38 cellular contexts compared by ENCODE assay signal in genomic region chr19:31177230-31177629, GRCh38.
"Had no signal": no experiment of that assay in that cellular context is flagged by ENCODE, and none has a peak within 500 bp of the region (broad histone marks: within the 10 kb centered on the region; RNA-seq: fewer than 3 reads in every experiment).

No MANE protein-coding gene starts in this region.

- DNase-seq: activated B cell treated with CpG ODN at 0.5 μM for 24 hours; activated CD4-positive, alpha-beta memory T cell treated with anti-CD3 and anti-CD28 coated beads, Interleukin-2, amount 10 ng/mL, durations not matched to agents 7 days and 5 days; activated CD4-positive, alpha-beta T cell treated with anti-CD3 and anti-CD28 coated beads for 4 hours; activated CD4-positive, alpha-beta T cell treated with anti-CD3 and anti-CD28 coated beads, Interleukin-2, amount 50 U/mL, for 1 hour; activated CD4-positive, CD25-positive, alpha-beta regulatory T cell treated with anti-CD3 and anti-CD28 coated beads, Interleukin-2, amount 50 U/mL, for 72 hours; activated CD8-positive, alpha-beta memory T cell treated with anti-CD3 and anti-CD28 coated beads for 24 hours; activated CD8-positive, alpha-beta memory T cell treated with anti-CD3 and anti-CD28 coated beads, Interleukin-2, amount 10 ng/mL, durations not matched to agents 7 days and 5 days; activated CD8-positive, alpha-beta memory T cell treated with anti-CD3 and anti-CD28 coated beads, Interleukin-2, amount 50 U/mL, for 48 hours; activated gamma-delta T cell; activated naive CD4-positive, alpha-beta T cell treated with Interleukin-2 at 50 U/mL for 16 hours; activated naive CD8-positive, alpha-beta T cell treated with anti-CD3 and anti-CD28 coated beads, Interleukin-2, amount 10 ng/mL, durations not matched to agents 7 days and 5 days; adrenal gland; body of pancreas; NCI-H1092 treated with DMSO at 0.1 percent for 48 hours; NCI-H1417; NCI-H146; NCI-H187; NCI-H2029 treated with DMSO at 0.1 percent for 48 hours; NCI-H2107; NCI-H2171; NCI-H510A; NCI-H526; NCI-H748 treated with DMSO at 0.1 percent for 48 hours; NK-92 treated with Interleukin-12 subunit alpha and Interleukin-12 subunit beta, amount 100 ng/mL, for 24 hours; PC-3; Peyer's patch; SIG-M5; SW 1271; T-helper 1 cell; T-helper 2 cell; T-helper 9 cell had no signal

- H3K36me3 Mint-ChIP-seq: activated CD8-positive, alpha-beta memory T cell treated with anti-CD3 and anti-CD28 coated beads, Interleukin-2, amount 10 ng/mL, durations not matched to agents 7 days and 5 days; activated naive CD4-positive, alpha-beta T cell treated with anti-CD3 and anti-CD28 coated beads, Interleukin-2, amount 50 U/mL, for 24 hours; activated naive CD8-positive, alpha-beta T cell treated with anti-CD3 and anti-CD28 coated beads, Interleukin-2, amount 10 ng/mL, durations not matched to agents 7 days and 5 days had no signal

- H3K27me3 ChIP-seq: adrenal gland, body of pancreas, breast epithelium, Peyer's patch had no signal

- H3K4me1 Mint-ChIP-seq: activated B cell treated with CpG ODN at 0.5 μM for 24 hours; activated CD4-positive, alpha-beta memory T cell treated with anti-CD3 and anti-CD28 coated beads, Interleukin-2, amount 10 ng/mL, durations not matched to agents 7 days and 5 days; activated CD8-positive, alpha-beta memory T cell treated with anti-CD3 and anti-CD28 coated beads, Interleukin-2, amount 10 ng/mL, durations not matched to agents 7 days and 5 days; activated naive CD4-positive, alpha-beta T cell treated with anti-CD3 and anti-CD28 coated beads, Interleukin-2, amount 50 U/mL, for 24 hours; activated naive CD8-positive, alpha-beta T cell treated with anti-CD3 and anti-CD28 coated beads, Interleukin-2, amount 10 ng/mL, durations not matched to agents 7 days and 5 days had no signal

- FAIRE-seq: astrocyte had no signal

- H3K4me3 ChIP-seq: adrenal gland, body of pancreas, breast epithelium, Peyer's patch had no signal

- H3K36me3 ChIP-seq: adrenal gland, breast epithelium, Peyer's patch had no signal

- H3K4me1 ChIP-seq: adrenal gland, body of pancreas, breast epithelium, Peyer's patch had no signal

- H3K9me3 ChIP-seq: adrenal gland, body of pancreas, breast epithelium, Peyer's patch had no signal

- H3K27ac Mint-ChIP-seq: activated B cell treated with CpG ODN at 0.5 μM for 24 hours; activated CD4-positive, alpha-beta memory T cell treated with anti-CD3 and anti-CD28 coated beads, Interleukin-2, amount 10 ng/mL, durations not matched to agents 7 days and 5 days; activated CD8-positive, alpha-beta memory T cell treated with anti-CD3 and anti-CD28 coated beads, Interleukin-2, amount 10 ng/mL, durations not matched to agents 7 days and 5 days; activated naive CD4-positive, alpha-beta T cell treated with anti-CD3 and anti-CD28 coated beads, Interleukin-2, amount 50 U/mL, for 24 hours; activated naive CD8-positive, alpha-beta T cell treated with anti-CD3 and anti-CD28 coated beads, Interleukin-2, amount 10 ng/mL, durations not matched to agents 7 days and 5 days; activated T-helper 2 cell treated with anti-CD3 and anti-CD28 coated beads, Interferon-gamma antibody, Interleukin-2, Interleukin-4, amounts not matched to agents 10 μg/mL and 5 μg/mL and 100 μg/mL, durations not matched to agents 14 hours and 24 hours and 36 hours had no signal

- H3K27ac ChIP-seq: adrenal gland, body of pancreas, breast epithelium, Peyer's patch, RWPE1, VCaP had no signal

- H3K27me3 Mint-ChIP-seq: activated B cell treated with CpG ODN at 0.5 μM for 24 hours had no signal

- H3K9me3 Mint-ChIP-seq: activated CD4-positive, alpha-beta memory T cell treated with anti-CD3 and anti-CD28 coated beads, Interleukin-2, amount 10 ng/mL, durations not matched to agents 7 days and 5 days; activated naive CD4-positive, alpha-beta T cell treated with anti-CD3 and anti-CD28 coated beads, Interleukin-2, amount 50 U/mL, for 24 hours; activated naive CD8-positive, alpha-beta T cell treated with anti-CD3 and anti-CD28 coated beads, Interleukin-2, amount 10 ng/mL, durations not matched to agents 7 days and 5 days; activated T-helper 2 cell treated with anti-CD3 and anti-CD28 coated beads, Interferon-gamma antibody, Interleukin-2, Interleukin-4, amounts not matched to agents 10 μg/mL and 5 μg/mL and 100 μg/mL, durations not matched to agents 14 hours and 24 hours and 36 hours had no signal

- H3K4me3 Mint-ChIP-seq: activated B cell treated with CpG ODN at 0.5 μM for 24 hours; activated CD4-positive, alpha-beta memory T cell treated with anti-CD3 and anti-CD28 coated beads, Interleukin-2, amount 10 ng/mL, durations not matched to agents 7 days and 5 days; activated CD8-positive, alpha-beta memory T cell treated with anti-CD3 and anti-CD28 coated beads, Interleukin-2, amount 10 ng/mL, durations not matched to agents 7 days and 5 days; activated naive CD4-positive, alpha-beta T cell treated with anti-CD3 and anti-CD28 coated beads, Interleukin-2, amount 50 U/mL, for 24 hours; activated naive CD8-positive, alpha-beta T cell treated with anti-CD3 and anti-CD28 coated beads, Interleukin-2, amount 10 ng/mL, durations not matched to agents 7 days and 5 days had no signal

- ATAC-seq: activated CD8-positive, alpha-beta memory T cell treated with anti-CD3 and anti-CD28 coated beads, Interleukin-2, amount 10 ng/mL, durations not matched to agents 7 days and 5 days; body of pancreas; PC-3; Right ventricle myocardium inferior had no signal
